ENCODE assay signal across 1 cellular context in the genomic region with DNA sequence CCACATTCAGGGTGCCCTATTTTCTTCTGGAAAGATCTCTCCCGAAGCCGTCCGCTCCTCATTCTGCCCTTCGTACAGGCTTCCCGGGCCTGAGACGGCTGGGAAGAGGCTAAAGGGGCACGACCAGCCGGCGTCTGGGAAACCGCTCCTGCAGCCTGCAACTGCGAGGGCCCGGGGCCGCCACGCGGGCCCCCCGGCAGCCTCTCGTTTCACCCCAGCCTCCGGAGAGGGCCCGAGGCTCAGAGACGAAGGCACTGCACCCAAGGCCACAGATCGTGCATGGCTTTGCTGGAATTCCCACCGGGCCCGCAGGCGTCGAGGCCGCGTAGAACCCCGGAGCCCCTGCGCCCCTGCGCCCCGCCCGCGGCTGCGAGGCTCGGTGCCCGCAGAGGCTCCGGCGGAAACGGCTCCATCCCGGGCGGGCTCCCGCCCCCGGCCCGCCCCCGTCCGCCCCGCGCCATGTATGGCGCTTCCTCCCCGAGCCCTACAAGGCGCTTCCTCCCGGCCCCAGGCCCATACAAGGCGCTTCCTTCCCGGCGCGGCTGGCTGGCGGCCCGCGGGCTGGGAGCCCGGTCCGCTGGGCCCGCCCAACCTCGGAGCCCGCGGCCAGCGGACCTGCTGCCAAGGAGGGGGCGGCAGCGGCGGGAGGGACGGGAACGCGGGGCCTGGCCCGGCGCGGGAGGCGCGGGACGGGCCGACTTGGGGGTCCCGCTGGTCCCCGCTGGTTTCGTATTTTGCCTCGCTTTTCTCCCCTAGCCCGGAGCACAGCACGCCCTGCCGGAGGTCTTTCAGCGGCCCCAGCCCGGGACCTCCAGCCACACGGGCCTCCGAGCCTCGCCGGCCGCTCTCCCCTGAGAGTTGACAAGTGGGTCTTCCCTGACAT.
TF ChIP-seq lines count a peak whose summit lies in the region.

No MANE protein-coding gene starts in this region.

TF ChIP-seq in SK-N-SH treated with all-trans-retinoic acid at 6 μM for 48 hours, 23 proteins besides CTCF, POLR2A, EP300 and RAD21 (continued from another document):
- no peak for TF ChIP-seq TCF4 (CRISPR knock-in tag; IDR thresholded peaks at IDR 0.05; ENCODE audit: borderline replicate concordance)
- no peak for TF ChIP-seq BACH2 (CRISPR knock-in tag; IDR thresholded peaks at IDR 0.05; ENCODE audit: borderline replicate concordance)
- TF ChIP-seq ZC3H10 (CRISPR knock-in tag; IDR thresholded peaks at IDR 0.05): no peak
- TF ChIP-seq TSHZ2 (CRISPR knock-in tag; IDR thresholded peaks at IDR 0.05): no peak
- TF ChIP-seq GLIS3 (CRISPR knock-in tag; IDR thresholded peaks at IDR 0.05): no peak
- no peak for TF ChIP-seq ISL1 (CRISPR knock-in tag; IDR thresholded peaks at IDR 0.05)
